15 cellular contexts compared by ENCODE assay signal in the genomic region with DNA sequence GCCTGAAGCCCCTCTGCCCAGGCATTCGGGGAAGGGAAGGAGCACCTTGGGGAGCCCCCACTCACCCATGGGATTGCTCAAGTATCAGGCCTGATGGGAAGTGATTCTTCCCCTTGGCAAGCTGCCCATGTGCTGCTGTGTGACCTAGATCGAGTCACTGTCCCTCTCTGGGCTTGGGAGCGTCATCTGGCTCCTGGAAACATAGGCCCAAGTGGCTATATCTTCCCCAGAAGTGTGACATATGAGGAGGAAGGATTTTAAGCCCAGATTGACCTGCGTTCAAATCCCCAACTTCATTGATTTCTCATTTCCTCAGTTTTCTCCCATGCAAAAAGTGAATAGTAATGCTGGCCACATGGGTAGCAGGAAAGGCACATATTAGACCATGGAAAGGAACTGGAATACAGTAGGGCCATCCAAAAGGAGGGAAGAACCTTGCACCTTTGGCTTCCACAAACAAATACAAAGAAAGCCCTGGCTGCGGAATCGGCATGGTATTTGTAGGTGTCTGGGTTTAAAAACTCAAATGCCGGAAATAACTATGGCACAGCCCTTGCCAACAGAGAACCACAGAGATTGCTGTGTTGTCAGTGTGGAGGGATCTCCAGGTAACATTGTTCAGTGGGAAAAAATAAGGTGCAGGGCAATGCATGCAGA.
"Had no signal": no experiment of that assay in that cellular context is flagged by ENCODE, and none has a peak within 500 bp of the region (broad histone marks: within the 10 kb centered on the region; RNA-seq: fewer than 3 reads in every experiment).

No MANE protein-coding gene starts in this region.

- H3K4me1 ChIP-seq: spleen had no signal

- H3K4me3 ChIP-seq: heart right ventricle, mucosa of descending colon, spleen had no signal

- H3K9me3 ChIP-seq: mucosa of descending colon had no signal

- H3K27me3 ChIP-seq: heart right ventricle, spleen had no signal

- H3K36me3 ChIP-seq: heart right ventricle, spleen had no signal

- DNase-seq: activated CD4-positive, alpha-beta T cell treated with anti-CD3 and anti-CD28 coated beads for 1 hour; activated CD4-positive, alpha-beta T cell treated with anti-CD3 and anti-CD28 coated beads, Interleukin-2, amount 50 U/mL, for 1 hour; activated naive CD4-positive, alpha-beta T cell treated with Interleukin-2 at 50 U/mL for 16 hours; activated naive CD8-positive, alpha-beta T cell treated with anti-CD3 and anti-CD28 coated beads for 36 hours; activated T-cell treated with anti-CD3 and anti-CD28 coated beads, Interleukin-2, amount 50 U/mL, for 48 hours; amniotic stem cell; nephron progenitor cell; nucleus accumbens; spleen; stimulated activated CD4-positive, alpha-beta T cell treated with anti-CD3 and anti-CD28 coated beads, Interleukin-4, amount 100 ng/mL, for 1 hour; stimulated activated naive CD4-positive, alpha-beta T cell; T-helper 1 cell had no signal

- H3K27ac ChIP-seq: epithelial cell of prostate had no signal
